In genomic region chr19:13127051-13127450, GRCh38 we compare ENCODE assay signal across 1 cellular context.
TF ChIP-seq lines count a peak whose summit lies in the region.

No MANE protein-coding gene starts in this region.

TF ChIP-seq in IMR-90, 13 proteins besides CTCF, POLR2A, EP300 and RAD21 (continued from another document):
- TF ChIP-seq ELK1 (IDR thresholded peaks at IDR 0.05; ENCODE audit: borderline replicate concordance, low read depth, low read length) (no peak), RCOR1 (IDR thresholded peaks at IDR 0.05; ENCODE audit: insufficient replicate concordance, low read length) (no peak), USF2 (IDR thresholded peaks at IDR 0.05; ENCODE audit: low read depth, low read length) (no peak), BHLHE40 (IDR thresholded peaks at IDR 0.05; ENCODE audit: low read depth, low read length) (no peak), CHD1 (IDR thresholded peaks at IDR 0.05; ENCODE audit: low read depth, low read length) (no peak), MAFK (IDR thresholded peaks at IDR 0.05; ENCODE audit: low read depth, low read length) (no peak), MXI1 (IDR thresholded peaks at IDR 0.05; ENCODE audit: borderline replicate concordance, low read depth, low read length) (no peak)
